Comparison of ENCODE assay signal across 11 cellular contexts in genomic region chr7:136105191-136105590, GRCh38.
"Had no signal": no experiment of that assay in that cellular context is flagged by ENCODE, and none has a peak within 500 bp of the region (broad histone marks: within the 10 kb centered on the region; RNA-seq: fewer than 3 reads in every experiment).

No MANE protein-coding gene starts in this region.

- H3K4me1 ChIP-seq: HAP-1 had no signal

- H3K9me3 ChIP-seq: HAP-1 had no signal

- DNase-seq: GM23248, GOT3, H7, H9, HCEC 1CT, HFFc6 had no signal

- H3K36me3 ChIP-seq: HAP-1 had no signal

- H3K9ac ChIP-seq: GM23248 had no signal

- H3K9me3 Mint-ChIP-seq: HFFc6 had no signal

- H3K4me3 Mint-ChIP-seq: GM23338, H9, HFFc6 had no signal

- H2AFZ ChIP-seq: GM23248, GM23338 had no signal

- H3K27ac Mint-ChIP-seq: GM23338, H9, HFFc6 had no signal

- H3K27ac ChIP-seq: GM23248 had no signal

- H3K4me2 ChIP-seq: GM23338 had no signal

- ATAC-seq: GM23338, HCT116 had no signal

- FAIRE-seq: H1, H54 had no signal

- H3K4me3 ChIP-seq: GM23248, GM23338, HAP-1 had no signal

- H3K4me1 Mint-ChIP-seq: GM23338, H9 had no signal
